ENCODE assay signal across 27 cellular contexts in genomic region chr20:7248392-7248992, GRCh38.
A peak's percentile ranks its signal among the peaks of the same experiment; 100 is the strongest.
DNase-seq lines count a peak whose midpoint lies in the region; TF ChIP-seq lines count a peak whose summit lies in the region.
"Had no signal": no experiment of that assay in that cellular context is flagged by ENCODE, and none has a peak within 500 bp of the region (broad histone marks: within the 10 kb centered on the region; RNA-seq: fewer than 3 reads in every experiment).

No MANE protein-coding gene starts in this region.

- H3K27ac Mint-ChIP-seq in osteocyte (ENCODE audit: unreplicated experiment): no peak overlapping the region
- H3K27ac Mint-ChIP-seq: activated CD4-positive, alpha-beta memory T cell treated with anti-CD3 and anti-CD28 coated beads for 36 hours; activated naive CD8-positive, alpha-beta T cell treated with anti-CD3 and anti-CD28 coated beads, Interleukin-2, amount 50 U/mL, for 24 hours; nephron progenitor cell had no signal

- no peaks in the 10 kb centered on the region for H3K9me3 ChIP-seq in A673 (ENCODE audit: low read depth, low read length, poor library complexity, severe bottlenecking)
- H3K9me3 ChIP-seq: Caco-2, esophagus squamous epithelium, mucosa of descending colon, pancreas, spleen had no signal

- POLR2A ChIA-PET in A673 (lab: Charles Lee; ENCODE audit: low non-redundant PET): no interaction called here

- TF ChIP-seq CTCF in A673 (conservative IDR thresholded peaks at IDR 0.05; ENCODE audit: low read depth, low read length): no peak
- TF ChIP-seq CTCF in GM13977 (IDR thresholded peaks at IDR 0.05; ENCODE audit: extremely low read depth, insufficient read depth, missing control alignments): no peak
- TF ChIP-seq CTCF in osteocyte (IDR thresholded peaks at IDR 0.05): no peak

- no peak overlapping the region for H3K4me3 ChIP-seq in A673 (ENCODE audit: low read depth, low read length, poor library complexity, severe bottlenecking)
- H3K4me3 ChIP-seq: esophagus squamous epithelium, GM12878, K562, mucosa of descending colon, pancreas, spleen had no signal

- BruUV-seq in A673 (replicated peaks; lab: Mats Ljungman, UMichigan): no TSS peak

- CTCF ChIA-PET in A673 (lab: Charles Lee): no interaction called here

- no peaks in the 10 kb centered on the region for H3K27me3 ChIP-seq in A673 (replicated peaks; ENCODE audit: insufficient read depth, low read depth, low read length, poor library complexity)
- H3K27me3 ChIP-seq: esophagus squamous epithelium, spleen had no signal

- H3K27me3 Mint-ChIP-seq in osteocyte (ENCODE audit: unreplicated experiment): no peaks in the 10 kb centered on the region
- H3K27me3 Mint-ChIP-seq: activated CD4-positive, alpha-beta memory T cell treated with anti-CD3 and anti-CD28 coated beads for 36 hours; activated naive CD8-positive, alpha-beta T cell treated with anti-CD3 and anti-CD28 coated beads, Interleukin-2, amount 50 U/mL, for 24 hours; central memory CD8-positive, alpha-beta T cell had no signal

- no peaks in the 10 kb centered on the region for H3K9me3 Mint-ChIP-seq in osteocyte (ENCODE audit: unreplicated experiment)
- H3K9me3 Mint-ChIP-seq: nephron progenitor cell had no signal

- no peak overlapping the region for H3K4me3 Mint-ChIP-seq in osteocyte (ENCODE audit: unreplicated experiment)
- H3K4me3 Mint-ChIP-seq: activated CD4-positive, alpha-beta memory T cell treated with anti-CD3 and anti-CD28 coated beads for 36 hours; activated naive CD8-positive, alpha-beta T cell treated with anti-CD3 and anti-CD28 coated beads, Interleukin-2, amount 50 U/mL, for 24 hours; central memory CD8-positive, alpha-beta T cell; nephron progenitor cell had no signal

- no peaks in the 10 kb centered on the region for H3K36me3 Mint-ChIP-seq in osteocyte (ENCODE audit: unreplicated experiment)
- H3K36me3 Mint-ChIP-seq: activated CD4-positive, alpha-beta memory T cell treated with anti-CD3 and anti-CD28 coated beads for 36 hours had no signal

- in situ Hi-C loops in GM13977 (cut with MboI; ENCODE audit: low pct_unique_long_range_greater_than_20kb, low sequenced_read_pairs, unreplicated experiment): no loop called here

- no peaks in the 10 kb centered on the region for H3K36me3 ChIP-seq in A673 (ENCODE audit: insufficient read depth, low read length, poor library complexity, severe bottlenecking)
- H3K36me3 ChIP-seq: esophagus squamous epithelium, pancreas, spleen had no signal

- intact Hi-C loops in A673 (cut with micrococcal nuclease; ENCODE audit: unreplicated experiment): no loop called here

- DNase-seq in A673 (ENCODE audit: low spot score) (peak; percentile 0), DMS79 (lab: John Stamatoyannopoulos, UW) (peak; percentile 25), NCI-H524 treated with DMSO at 0.1 percent for 48 hours (lab: John Stamatoyannopoulos, UW) (peak; percentile 41), left kidney (ENCODE audit: low read depth, low spot score) (peak; percentile 7), GM13977 (ENCODE audit: low spot score) (no peak), osteocyte (ENCODE audit: extremely low spot score, unreplicated experiment) (no peak), islet precursor cell (no peak)
- DNase-seq: activated CD4-positive, alpha-beta memory T cell treated with anti-CD3 and anti-CD28 coated beads for 36 hours; activated CD4-positive, CD25-positive, alpha-beta regulatory T cell treated with anti-CD3 and anti-CD28 coated beads, Interleukin-2, amount 50 U/mL, for 72 hours; activated effector memory CD4-positive, alpha-beta T cell treated with anti-CD3 and anti-CD28 coated beads, Interleukin-2, amount 50 U/mL, for 16 hours; activated naive CD8-positive, alpha-beta T cell treated with anti-CD3 and anti-CD28 coated beads, Interleukin-2, amount 50 U/mL, for 24 hours; C1 segment of cervical spinal cord; Caco-2; dermis blood vessel endothelial cell; esophagus squamous epithelium; mucosa of descending colon; NCI-H1105; NCI-H774; nephron progenitor cell; pancreas; retina; RPMI8226; spleen; trophoblast cell had no signal

- H3K4me1 Mint-ChIP-seq in osteocyte (ENCODE audit: unreplicated experiment): no peaks in the 10 kb centered on the region
- H3K4me1 Mint-ChIP-seq: activated naive CD8-positive, alpha-beta T cell treated with anti-CD3 and anti-CD28 coated beads, Interleukin-2, amount 50 U/mL, for 24 hours; central memory CD8-positive, alpha-beta T cell; nephron progenitor cell had no signal

- H3K4me1 ChIP-seq in A673 (ENCODE audit: insufficient read depth, low read length, poor library complexity, severe bottlenecking): no peaks in the 10 kb centered on the region
- H3K4me1 ChIP-seq: Caco-2, esophagus squamous epithelium, pancreas, spleen had no signal

- H3K27ac ChIP-seq in A673 (ENCODE audit: low read depth, low read length, poor library complexity, severe bottlenecking): no peak overlapping the region
- H3K27ac ChIP-seq: esophagus squamous epithelium, pancreas, spleen had no signal

Comparison
In these comparisons a context has a peak if more than half of its experiments do, and no peak if none do; other contexts are left out.
1. DNase-seq: peak in A673 (single experiment), DMS79 (single experiment), NCI-H524 treated with DMSO at 0.1 percent for 48 hours (single experiment) and left kidney (single experiment); none in GM13977 (single experiment), osteocyte (single experiment) and islet precursor cell (single experiment).